12 cellular contexts compared by ENCODE assay signal in the genomic region with DNA sequence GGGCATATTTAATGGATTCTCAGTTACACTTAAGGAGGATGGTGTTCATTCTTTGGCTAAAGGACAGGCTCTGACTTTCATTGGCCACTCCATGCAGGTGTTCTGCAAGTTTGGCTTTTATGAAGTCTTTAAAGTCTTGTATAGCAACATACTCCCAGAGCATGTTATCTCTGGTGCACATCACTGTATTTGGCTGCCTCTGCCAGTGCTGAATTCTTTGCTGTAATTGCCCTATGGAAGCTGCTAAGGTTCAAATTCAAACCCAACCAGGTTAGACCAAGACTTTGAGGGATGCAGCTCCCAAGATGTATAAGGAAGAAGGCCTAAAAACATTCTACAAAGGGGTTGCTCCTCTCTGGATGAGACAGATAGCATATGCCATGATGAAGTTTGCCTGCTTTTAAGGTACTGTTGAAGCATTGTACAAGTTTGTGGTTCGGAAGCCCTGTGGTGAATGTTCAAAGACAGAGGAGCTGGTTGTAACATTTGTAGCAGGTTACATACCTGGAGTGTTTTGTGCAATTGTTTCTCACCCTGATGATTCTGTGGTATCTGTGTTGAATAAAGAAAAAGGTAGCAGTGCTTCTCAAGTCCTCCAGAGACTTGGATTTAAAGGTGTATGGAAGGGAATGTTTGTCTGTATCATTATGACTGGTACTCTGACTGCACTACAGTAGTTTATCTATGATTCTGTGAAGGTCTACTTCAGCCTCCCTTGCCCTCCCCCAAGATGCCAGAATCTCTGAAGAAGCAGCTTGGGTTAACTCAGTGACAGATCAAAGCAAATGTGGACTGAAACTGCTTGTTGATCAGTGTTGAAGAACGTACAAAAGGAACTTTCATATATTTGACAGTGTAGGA. TPM values are rescaled to one million over a fixed set of nuclear protein-coding genes. Genes with fewer than 3 reads are reported as not detected.
DNase-seq lines count a peak whose midpoint lies in the region; ATAC-seq and TF ChIP-seq lines count a peak whose summit lies in the region.
"Had no signal": no experiment of that assay in that cellular context is flagged by ENCODE, and none has a peak within 500 bp of the region (broad histone marks: within the 10 kb centered on the region; RNA-seq: fewer than 3 reads in every experiment).

No MANE protein-coding gene starts in this region.

- H2AFZ ChIP-seq in KMS-11 (ENCODE audit: low read depth) = no peak overlapping the region

- peak overlapping the region; percentile 6 for H3K27ac Mint-ChIP-seq in activated naive CD8-positive, alpha-beta T cell treated with anti-CD3 and anti-CD28 coated beads, Interleukin-2, amount 50 U/mL, for 24 hours

- peaks cover 65% of the 10 kb centered on the region for H3K4me1 Mint-ChIP-seq in activated naive CD8-positive, alpha-beta T cell treated with anti-CD3 and anti-CD28 coated beads, Interleukin-2, amount 50 U/mL, for 24 hours

- H3K9me3 Mint-ChIP-seq in activated naive CD8-positive, alpha-beta T cell treated with anti-CD3 and anti-CD28 coated beads, Interleukin-2, amount 50 U/mL, for 24 hours = no peaks in the 10 kb centered on the region

- peaks cover 58% of the 10 kb centered on the region for H3K4me1 ChIP-seq in KMS-11 (ENCODE audit: low read depth, poor library complexity, severe bottlenecking)
- H3K4me1 ChIP-seq in upper lobe of right lung = no peaks in the 10 kb centered on the region

- DNase-seq in stimulated activated CD4-positive, alpha-beta T cell treated with anti-CD3 and anti-CD28 coated beads, Interleukin-15, amount 100 ng/mL, for 24 hours = peak; percentile 28
- DNase-seq in stimulated activated CD4-positive, alpha-beta T cell treated with anti-CD3 and anti-CD28 coated beads, Interleukin-12 subunit alpha, Interleukin-12 subunit beta, amount 100 ng/mL, for 4 hours = no peak
- DNase-seq in activated naive CD8-positive, alpha-beta T cell treated with anti-CD3 and anti-CD28 coated beads, Interleukin-2, amount 50 U/mL, for 24 hours = no peak
- DNase-seq in upper lobe of right lung (no peak), NCI-H510A (lab: John Stamatoyannopoulos, UW) (no peak), COLO668 (lab: John Stamatoyannopoulos, UW; ENCODE audit: unreplicated experiment) (no peak), NCI-H524 (lab: John Stamatoyannopoulos, UW) (no peak)
- DNase-seq: activated CD4-positive, alpha-beta T cell treated with anti-CD3 and anti-CD28 coated beads, Interleukin-2, amount 50 U/mL, for 48 hours; C1 segment of cervical spinal cord; caudate nucleus; Kasumi-1 had no signal

- H4K20me1 ChIP-seq in KMS-11 (ENCODE audit: insufficient read depth) = no peaks in the 10 kb centered on the region

- peak overlapping the region; percentile 65 for H3K27ac ChIP-seq in KMS-11
- H3K27ac ChIP-seq in upper lobe of right lung = no peak overlapping the region

- peak; percentile 73 for ATAC-seq in activated naive CD8-positive, alpha-beta T cell treated with anti-CD3 and anti-CD28 coated beads, Interleukin-2, amount 50 U/mL, for 24 hours
- no peak for ATAC-seq in upper lobe of right lung

- TF ChIP-seq CTCF in KMS-11 (conservative IDR thresholded peaks at IDR 0.05; ENCODE audit: low read depth, low read length) (no peak), upper lobe of right lung (IDR thresholded peaks at IDR 0.05) (no peak)

- H3K79me2 ChIP-seq in KMS-11 (ENCODE audit: insufficient read depth, low read depth) = no peaks in the 10 kb centered on the region

- no peaks in the 10 kb centered on the region for H3K9me3 ChIP-seq in upper lobe of right lung

- peak overlapping the region; percentile 79 for H3K4me3 Mint-ChIP-seq in activated naive CD8-positive, alpha-beta T cell treated with anti-CD3 and anti-CD28 coated beads, Interleukin-2, amount 50 U/mL, for 24 hours

- no peaks in the 10 kb centered on the region for H3K36me3 ChIP-seq in KMS-11 (ENCODE audit: insufficient read depth)
- no peaks in the 10 kb centered on the region for H3K36me3 ChIP-seq in upper lobe of right lung

- intact Hi-C loops in upper lobe of right lung (cut with DNase I) = no loop called here

- H3K36me3 Mint-ChIP-seq in activated naive CD8-positive, alpha-beta T cell treated with anti-CD3 and anti-CD28 coated beads, Interleukin-2, amount 50 U/mL, for 24 hours (ENCODE audit: low read depth) = peaks cover 4% of the 10 kb centered on the region

- H3K4me2 ChIP-seq in KMS-11 = peak overlapping the region; percentile 71

- H3K4me3 ChIP-seq in KMS-11 (IDR thresholded peaks at IDR 0.05; ENCODE audit: insufficient read depth, low read depth, low read length) (no peak overlapping the region), upper lobe of right lung (peak overlapping the region; percentile 23)

- H3K27me3 Mint-ChIP-seq in activated naive CD8-positive, alpha-beta T cell treated with anti-CD3 and anti-CD28 coated beads, Interleukin-2, amount 50 U/mL, for 24 hours = no peaks in the 10 kb centered on the region

- H3K27me3 ChIP-seq in KMS-11 (ENCODE audit: insufficient read depth, low read depth) = no peaks in the 10 kb centered on the region
- no peaks in the 10 kb centered on the region for H3K27me3 ChIP-seq in upper lobe of right lung

- peak overlapping the region; percentile 18; the same call in 1 of the 2 replicates for H3K9ac ChIP-seq in KMS-11

RNA-seq across cellular contexts. Expression of a gene that starts 19.4 kb away (rescaled TPM):
- 23.4 TPM for total RNA-seq in upper lobe of right lung

RNA-seq across cellular contexts. Expression of a gene that starts 19.7 kb away (rescaled TPM):
- total RNA-seq in upper lobe of right lung = 160 TPM
